In the genomic region with DNA sequence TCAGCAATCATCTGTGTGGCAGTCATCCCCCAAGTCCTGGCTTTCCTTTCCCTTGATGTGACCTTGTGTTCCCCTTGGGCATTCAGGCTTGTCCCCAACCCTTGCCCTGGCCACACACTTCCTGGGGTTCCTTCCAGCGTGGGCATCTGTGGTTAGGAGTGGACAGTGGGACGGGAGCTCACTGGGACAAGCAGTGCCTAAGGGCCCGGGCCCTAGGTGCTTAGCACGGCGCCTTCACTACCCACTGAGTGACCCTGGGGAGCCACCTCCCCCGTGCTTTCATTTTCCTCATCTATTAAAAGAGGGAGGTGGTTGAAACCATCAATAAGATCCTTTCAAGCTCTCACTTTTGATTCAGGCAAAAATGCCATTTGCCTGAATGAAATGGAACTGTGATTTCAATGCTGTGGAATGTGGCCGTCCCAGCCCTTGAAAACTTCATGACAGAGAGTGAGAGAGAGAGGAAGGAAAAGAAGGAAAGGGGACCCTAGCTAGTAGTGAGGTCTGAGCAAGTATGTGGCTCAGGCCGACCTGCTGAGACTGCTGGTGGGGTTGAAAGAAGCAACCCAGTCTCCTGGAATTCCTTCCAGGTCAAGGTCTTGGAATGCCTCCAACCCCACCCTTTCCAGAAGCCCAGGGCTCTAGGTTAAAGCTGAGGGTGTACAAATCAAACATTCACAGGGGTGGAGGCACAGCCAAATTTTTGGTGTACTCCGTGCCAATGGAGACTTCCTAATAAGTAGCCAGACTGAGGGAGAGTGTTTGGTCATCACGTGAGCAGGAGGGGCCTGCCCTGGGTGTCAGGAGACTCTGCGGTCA, we compare ENCODE assay signal across 12 cellular contexts.
A peak's percentile ranks its signal among the peaks of the same experiment; 100 is the strongest.
DNase-seq lines count a peak whose midpoint lies in the region; FAIRE-seq and TF ChIP-seq lines count a peak whose summit lies in the region.
"Had no signal": no experiment of that assay in that cellular context is flagged by ENCODE, and none has a peak within 500 bp of the region (broad histone marks: within the 10 kb centered on the region; RNA-seq: fewer than 3 reads in every experiment).

No MANE protein-coding gene starts in this region.

- H3K27ac Mint-ChIP-seq in nephron progenitor cell, result no peak overlapping the region
- H3K27ac Mint-ChIP-seq: activated B cell treated with CpG ODN at 0.5 μM for 24 hours had no signal

- H3K9me1 ChIP-seq in keratinocyte (ENCODE audit: control insufficient read depth, extremely low read depth, insufficient read depth, low read length), result no peaks in the 10 kb centered on the region

- peaks cover 43% of the 10 kb centered on the region for H3K4me1 Mint-ChIP-seq in nephron progenitor cell
- H3K4me1 Mint-ChIP-seq: activated B cell treated with CpG ODN at 0.5 μM for 24 hours had no signal

- H3K9me3 Mint-ChIP-seq in nephron progenitor cell, result peaks cover 9% of the 10 kb centered on the region

- 51% methylated on average over 11 of the region's 11 CpGs for WGBS in suprapubic skin

- H3K9me3 ChIP-seq in keratinocyte (ENCODE audit: control insufficient read depth, low read depth, low read length) (no peaks in the 10 kb centered on the region), suprapubic skin (no peaks in the 10 kb centered on the region)

- no peak overlapping the region for H3K9ac ChIP-seq in keratinocyte (ENCODE audit: control insufficient read depth, extremely low read depth, insufficient read depth, low read length)

- no peaks in the 10 kb centered on the region for H3K79me2 ChIP-seq in keratinocyte (ENCODE audit: control insufficient read depth, insufficient read depth, low read length)

- dilution Hi-C loops in keratinocyte (cut with MboI; ENCODE audit: extremely low pct_ligation_motif_present, low sequenced_read_pairs), result no loop called here

- H3K27me3 ChIP-seq in bronchial epithelial cell (ENCODE audit: control insufficient read depth, insufficient read depth, low read length) (peaks cover 1% of the 10 kb centered on the region), keratinocyte (ENCODE audit: control insufficient read depth, extremely low read depth, insufficient read depth, low read length) (no peaks in the 10 kb centered on the region), suprapubic skin (no peaks in the 10 kb centered on the region)

- H3K4me3 Mint-ChIP-seq in nephron progenitor cell, result no peak overlapping the region
- H3K4me3 Mint-ChIP-seq: activated B cell treated with CpG ODN at 0.5 μM for 24 hours had no signal

- H4K20me1 ChIP-seq in keratinocyte (ENCODE audit: control insufficient read depth, extremely low read depth, insufficient read depth, low read length), result no peaks in the 10 kb centered on the region

- H3K36me3 Mint-ChIP-seq in nephron progenitor cell (ENCODE audit: low read depth), result no peaks in the 10 kb centered on the region

- no peak for TF ChIP-seq EP300 in suprapubic skin (IDR thresholded peaks at IDR 0.05)

- no peak overlapping the region for H3K27ac ChIP-seq in keratinocyte (ENCODE audit: control insufficient read depth, insufficient read depth, low read length)
- peak overlapping the region; percentile 71 for H3K27ac ChIP-seq in suprapubic skin

- no peak overlapping the region for H2AFZ ChIP-seq in keratinocyte (ENCODE audit: control insufficient read depth, low read length)

- TF ChIP-seq POLR2A in suprapubic skin (IDR thresholded peaks at IDR 0.05), result no peak

- FAIRE-seq in bronchial epithelial cell (lab: Jason Lieb, UNC) (no peak), keratinocyte (lab: Jason Lieb, UNC) (peak; percentile 48)
- FAIRE-seq: G401.6 had no signal

- H3K36me3 ChIP-seq in bronchial epithelial cell (ENCODE audit: control insufficient read depth, insufficient read depth, low read length) (no peaks in the 10 kb centered on the region), keratinocyte (ENCODE audit: control insufficient read depth in 2 of 2, extremely low read depth in 1 of 2, insufficient read depth in 2 of 2, low read length in 2 of 2) (no peaks in the 10 kb centered on the region), suprapubic skin (no peaks in the 10 kb centered on the region)

- TF ChIP-seq CTCF in bronchial epithelial cell (IDR thresholded peaks at IDR 0.05; ENCODE audit: insufficient read depth, low read length, severe bottlenecking), result no peak
- TF ChIP-seq CTCF in keratinocyte (optimal IDR thresholded peaks at IDR 0.05 in 1 of 3, IDR thresholded peaks at IDR 0.05 in 1 of 3, conservative IDR thresholded peaks at IDR 0.05 in 1 of 3; ENCODE audit: extremely low read depth in 1 of 3, insufficient read depth in 2 of 3, low read length in 3 of 3), result no peak
- no peak for TF ChIP-seq CTCF in suprapubic skin (IDR thresholded peaks at IDR 0.05)
- TF ChIP-seq CTCF in nephron progenitor cell (IDR thresholded peaks at IDR 0.05), result no peak

- H3K4me2 ChIP-seq in keratinocyte (ENCODE audit: control insufficient read depth, extremely low read depth, insufficient read depth, low read depth, low read length), result peak overlapping the region; percentile 2

- peak; percentile 7 for DNase-seq in HPDE6-E6E7 (ENCODE audit: extremely low spot score)
- peak; percentile 32 for DNase-seq in bronchial epithelial cell (ENCODE audit: low read depth)
- DNase-seq in keratinocyte (ENCODE audit: low read depth, low spot score), result no peak
- DNase-seq in suprapubic skin (ENCODE audit: low spot score in 2 of 2), result peak in 1 of 2 donors; percentile 77
- DNase-seq in stimulated activated CD4-positive, alpha-beta T cell treated with anti-CD3 and anti-CD28 coated beads, Interleukin-12 subunit alpha, Interleukin-12 subunit beta, amount 100 ng/mL, for 4 hours, result no peak
- no peak for DNase-seq in nephron progenitor cell
- no peak for DNase-seq in germinal center (ENCODE audit: low spot score)
- DNase-seq in activated CD4-positive, alpha-beta T cell treated with anti-CD3 and anti-CD28 coated beads for 48 hours, result no peak
- DNase-seq: activated B cell treated with CpG ODN at 0.5 μM for 24 hours, cerebellar nuclear complex, NCI-H748 treated with DMSO at 0.1 percent for 48 hours had no signal

- H3K27me3 Mint-ChIP-seq in nephron progenitor cell (ENCODE audit: low read depth, poor library complexity), result peaks cover 15% of the 10 kb centered on the region

- H3K4me1 ChIP-seq in keratinocyte (ENCODE audit: control insufficient read depth, extremely low read depth, insufficient read depth, low read length), result peaks cover 6% of the 10 kb centered on the region
- H3K4me1 ChIP-seq in suprapubic skin, result peaks cover 5% of the 10 kb centered on the region

- H3K4me3 ChIP-seq in bronchial epithelial cell (ENCODE audit: low read depth, low read length) (no peak overlapping the region), keratinocyte (ENCODE audit: control insufficient read depth in 2 of 3, extremely low read depth in 1 of 3, insufficient read depth in 2 of 3, low read depth in 1 of 3, low read length in 3 of 3) (no peak overlapping the region), suprapubic skin (no peak overlapping the region)

Comparison
In these comparisons a context has a peak if more than half of its experiments do, and no peak if none do; other contexts are left out.
1. DNase-seq: peak in HPDE6-E6E7 (single experiment) and bronchial epithelial cell (single experiment); none in keratinocyte (single experiment), stimulated activated CD4-positive, alpha-beta T cell treated with anti-CD3 and anti-CD28 coated beads, Interleukin-12 subunit alpha, Interleukin-12 subunit beta, amount 100 ng/mL, for 4 hours (single experiment), nephron progenitor cell (single experiment), germinal center (single experiment) and activated CD4-positive, alpha-beta T cell treated with anti-CD3 and anti-CD28 coated beads for 48 hours (single experiment).